ENCODE assay signal across 8 cellular contexts in genomic region chr18:79405019-79405780, GRCh38. TPM values are rescaled to one million over a fixed set of nuclear protein-coding genes. Genes with fewer than 3 reads are reported as not detected.
DNase-seq lines count a peak whose midpoint lies in the region; ATAC-seq and TF ChIP-seq lines count a peak whose summit lies in the region.

No MANE protein-coding gene starts in this region.

- H3K9me3 Mint-ChIP-seq in activated CD4-positive, alpha-beta memory T cell treated with anti-CD3 and anti-CD28 coated beads, Interleukin-2, amount 10 ng/mL, durations not matched to agents 7 days and 5 days = no peaks in the 10 kb centered on the region
- H3K9me3 Mint-ChIP-seq in immature natural killer cell (no peaks in the 10 kb centered on the region), endodermal cell (no peaks in the 10 kb centered on the region)

- intact Hi-C loops in stomach (cut with DNase I; ENCODE audit: low total_unique reads) = no loop called here

- DNase-seq in NCI-H1105 treated with DMSO at 0.1 percent for 48 hours (lab: John Stamatoyannopoulos, UW) (peak; percentile 10), immature natural killer cell (no peak), stomach (no peak), RPMI8226 (no peak), NK-92 (lab: John Stamatoyannopoulos, UW; ENCODE audit: unreplicated experiment) (no peak), endodermal cell (no peak)
- peak; percentile 52 for DNase-seq in activated CD4-positive, alpha-beta memory T cell treated with anti-CD3 and anti-CD28 coated beads, Interleukin-2, amount 10 ng/mL, durations not matched to agents 7 days and 5 days

- no peak for TF ChIP-seq POLR2A in stomach (IDR thresholded peaks at IDR 0.05)

- H3K4me3 ChIP-seq in stomach (peak overlapping the region in 2 of 4 donors; percentile 7 to 15), endodermal cell (ENCODE audit: low read length) (no peak overlapping the region)

- H3K27me3 ChIP-seq in stomach (peaks cover 0 to under 1% (median 0%) of the 10 kb centered on the region in 3 donors), endodermal cell (ENCODE audit: control insufficient read depth, insufficient read depth, low read length, poor library complexity, severe bottlenecking) (no peaks in the 10 kb centered on the region)

- 80 to 83% (median 81%) methylated on average over 23 of the region's 23 CpGs for WGBS in stomach, 5 donors
- 91 to 96% methylated on average over 18 to 23 of the region's 23 CpGs for WGBS in endodermal cell (ENCODE audit: insufficient coverage in 1 of 2, insufficient read length in 1 of 2), 2 experiments

- H3K27me3 Mint-ChIP-seq in activated CD4-positive, alpha-beta memory T cell treated with anti-CD3 and anti-CD28 coated beads, Interleukin-2, amount 10 ng/mL, durations not matched to agents 7 days and 5 days = no peaks in the 10 kb centered on the region
- H3K27me3 Mint-ChIP-seq in immature natural killer cell (ENCODE audit: low read depth in 3 of 3) = peaks cover 5 to 16% (median 7%) of the 10 kb centered on the region in 3 donors
- no peaks in the 10 kb centered on the region for H3K27me3 Mint-ChIP-seq in endodermal cell (ENCODE audit: insufficient read depth)

- CTCF ChIA-PET in activated CD4-positive, alpha-beta memory T cell treated with anti-CD3 and anti-CD28 coated beads, Interleukin-2, amount 10 ng/mL, durations not matched to agents 7 days and 5 days (lab: Charles Lee) = interaction anchor here (1.0 to 2.2 kb wide), 4 partner anchors 9 to 118 kb away, joined by 3 to 8 read pairs (median 5); no protein-coding TSS in a partner anchor

- H3K9ac ChIP-seq in endodermal cell (ENCODE audit: extremely low read depth, low read length, poor library complexity, severe bottlenecking) = no peak overlapping the region

- H3K4me1 Mint-ChIP-seq in activated CD4-positive, alpha-beta memory T cell treated with anti-CD3 and anti-CD28 coated beads, Interleukin-2, amount 10 ng/mL, durations not matched to agents 7 days and 5 days = peaks cover 59% of the 10 kb centered on the region
- peaks cover 49 to 51% of the 10 kb centered on the region in 2 donors for H3K4me1 Mint-ChIP-seq in immature natural killer cell
- H3K4me1 Mint-ChIP-seq in endodermal cell = peaks cover 14% of the 10 kb centered on the region

- ATAC-seq in HG03378 (IDR thresholded peaks at IDR 0.05; ENCODE audit: unreplicated experiment) = no peak

- H3K4me3 Mint-ChIP-seq in activated CD4-positive, alpha-beta memory T cell treated with anti-CD3 and anti-CD28 coated beads, Interleukin-2, amount 10 ng/mL, durations not matched to agents 7 days and 5 days = peak overlapping the region; percentile 80
- H3K4me3 Mint-ChIP-seq in immature natural killer cell = peak overlapping the region; percentile 79 to 91 (median 84)
- H3K4me3 Mint-ChIP-seq in endodermal cell = no peak overlapping the region

- H3K36me3 Mint-ChIP-seq in activated CD4-positive, alpha-beta memory T cell treated with anti-CD3 and anti-CD28 coated beads, Interleukin-2, amount 10 ng/mL, durations not matched to agents 7 days and 5 days (ENCODE audit: low read depth) = peaks cover 40% of the 10 kb centered on the region
- H3K36me3 Mint-ChIP-seq in immature natural killer cell = peaks cover 0 to 3% (median 0%) of the 10 kb centered on the region in 3 donors
- H3K36me3 Mint-ChIP-seq in endodermal cell (ENCODE audit: low read depth) = peaks cover 15% of the 10 kb centered on the region

- TF ChIP-seq EP300 in stomach (IDR thresholded peaks at IDR 0.05) = no peak

- TF ChIP-seq CTCF in stomach (IDR thresholded peaks at IDR 0.05) (no peak), endodermal cell (conservative IDR thresholded peaks at IDR 0.05) (no peak)

- POLR2A ChIA-PET in activated CD4-positive, alpha-beta memory T cell treated with anti-CD3 and anti-CD28 coated beads, Interleukin-2, amount 10 ng/mL, durations not matched to agents 7 days and 5 days (lab: Charles Lee) = interaction anchor here (0.8 to 3.5 kb wide), 12 partner anchors 9 to 274 kb away, joined by 3 to 40 read pairs (median 4); partner anchors contain the start of gene NFATC1

- H3K9me3 ChIP-seq in stomach (no peaks in the 10 kb centered on the region), endodermal cell (ENCODE audit: control insufficient read depth, low read length) (no peaks in the 10 kb centered on the region)

- H3K36me3 ChIP-seq in stomach (peaks cover under 1 to 2% (median under 1%) of the 10 kb centered on the region in 4 donors), endodermal cell (ENCODE audit: control insufficient read depth, insufficient read depth, low read length) (no peaks in the 10 kb centered on the region)

- H3K27ac Mint-ChIP-seq in activated CD4-positive, alpha-beta memory T cell treated with anti-CD3 and anti-CD28 coated beads, Interleukin-2, amount 10 ng/mL, durations not matched to agents 7 days and 5 days = peak overlapping the region; percentile 93
- H3K27ac Mint-ChIP-seq in immature natural killer cell = peak overlapping the region; percentile 92 to 98 (median 96)
- H3K27ac Mint-ChIP-seq in endodermal cell = no peak overlapping the region

- H3K4me1 ChIP-seq in stomach (peaks cover 9 to 50% (median 34%) of the 10 kb centered on the region in 4 donors), endodermal cell (ENCODE audit: control insufficient read depth, insufficient read depth, low read length) (no peaks in the 10 kb centered on the region)

- H3K27ac ChIP-seq in stomach (peak overlapping the region in 4 of 5 donors; percentile 42 to 77 (median 68)), endodermal cell (ENCODE audit: low read depth, low read length) (no peak overlapping the region)

RNA-seq across cellular contexts. Expression of gene NFATC1, which starts 9.5 kb away (rescaled TPM):
- 10 to 100 TPM; 43.8 to 44.5 TPM for total RNA-seq in activated CD4-positive, alpha-beta memory T cell treated with anti-CD3 and anti-CD28 coated beads, Interleukin-2, amount 10 ng/mL, durations not matched to agents 7 days and 5 days
- polyA plus RNA-seq in immature natural killer cell (10 to 100 TPM in 1 of 3 donors, 1 to 10 TPM in 2; 3.1 to 17.6 (median 8.9) TPM), stomach (1 to 10 TPM; 2.6 to 8.2 (median 2.6) TPM)
- total RNA-seq in stomach (10 to 100 TPM in 1 of 5 donors, 1 to 10 TPM in 4; 5.4 to 14.0 (median 6.6) TPM), endodermal cell (10 to 100 TPM; 23.4 to 32.5 TPM)
- 10.9 TPM for polyA plus RNA-seq in endodermal cell (2013, experiment 1 of 2)
- polyA plus RNA-seq in endodermal cell (2013, experiment 2 of 2) = 11.1 TPM

Comparison
In these comparisons a context has a peak if more than half of its experiments do, and no peak if none do; other contexts are left out.
1. DNase-seq: peak in NCI-H1105 treated with DMSO at 0.1 percent for 48 hours (single experiment) and activated CD4-positive, alpha-beta memory T cell treated with anti-CD3 and anti-CD28 coated beads, Interleukin-2, amount 10 ng/mL, durations not matched to agents 7 days and 5 days (single experiment); none in immature natural killer cell (0 of 3), stomach (single experiment), RPMI8226 (single experiment), NK-92 (single experiment) and endodermal cell (single experiment).